Comparison of ENCODE assay signal across 1 cellular context in genomic region chr12:23423097-23423687, GRCh38.
A peak's percentile ranks its signal among the peaks of the same experiment; 100 is the strongest.
TF ChIP-seq lines count a peak whose summit lies in the region.

No MANE protein-coding gene starts in this region.

TF ChIP-seq in K562, 482 proteins besides CTCF, POLR2A, EP300 and RAD21 (continued from another document):
- TF ChIP-seq KAT8 (IDR thresholded peaks at IDR 0.05; ENCODE audit: low read depth) (no peak), GTF3C2 (IDR thresholded peaks at IDR 0.05; ENCODE audit: borderline replicate concordance, extremely low read depth, insufficient read length) (no peak), ZNF79 (CRISPR knock-in tag; IDR thresholded peaks at IDR 0.05; ENCODE audit: low read depth) (no peak), MYC (IDR thresholded peaks at IDR 0.05; ENCODE audit: low read depth, low read length) (no peak), MYC (CRISPR knock-in tag; IDR thresholded peaks at IDR 0.05; ENCODE audit: borderline replicate concordance, low read depth) (no peak), ZNF444 (CRISPR knock-in tag; IDR thresholded peaks at IDR 0.05) (no peak), ZNF668 (CRISPR knock-in tag; IDR thresholded peaks at IDR 0.05) (no peak), ZNF232 (CRISPR knock-in tag; IDR thresholded peaks at IDR 0.05) (no peak), ZNF263 (CRISPR knock-in tag; IDR thresholded peaks at IDR 0.05; ENCODE audit: borderline replicate concordance) (no peak), STAT6 (CRISPR knock-in tag; IDR thresholded peaks at IDR 0.05) (no peak), TRIM28 (IDR thresholded peaks at IDR 0.05) (no peak), THAP12 (CRISPR knock-in tag; IDR thresholded peaks at IDR 0.05) (no peak), XRCC3 (IDR thresholded peaks at IDR 0.05) (no peak), ARNT (IDR thresholded peaks at IDR 0.05) (0 out of 4 replicates have a peak, but pooled peaks of 1 of the 2 experiments have one; percentile 41), RREB1 (CRISPR knock-in tag; IDR thresholded peaks at IDR 0.05) (no peak), EHMT2 (IDR thresholded peaks at IDR 0.05) (no peak), POLR2AphosphoS2 (IDR thresholded peaks at IDR 0.05; ENCODE audit: low read length) (no peak), HMG20A (CRISPR knock-in tag; conservative IDR thresholded peaks at IDR 0.05) (no peak), CBX2 (IDR thresholded peaks at IDR 0.05; ENCODE audit: insufficient read depth, low read length, poor library complexity, severe bottlenecking) (no peak), ARID1B (IDR thresholded peaks at IDR 0.05) (peak; percentile 87), FOXP4 (CRISPR knock-in tag; IDR thresholded peaks at IDR 0.05; ENCODE audit: borderline replicate concordance) (no peak), WHSC1 (IDR thresholded peaks at IDR 0.05; ENCODE audit: low read length) (no peak), ZNF212 (CRISPR knock-in tag; IDR thresholded peaks at IDR 0.05) (no peak), CHD1 (IDR thresholded peaks at IDR 0.05; ENCODE audit: low read length) (no peak), TEAD4 (IDR thresholded peaks at IDR 0.05; ENCODE audit: low read length) (peak; percentile 68), TEAD4 (CRISPR knock-in tag; IDR thresholded peaks at IDR 0.05; ENCODE audit: borderline replicate concordance) (no peak), HBP1 (CRISPR knock-in tag; IDR thresholded peaks at IDR 0.05) (no peak), RBM25 (IDR thresholded peaks at IDR 0.05; ENCODE audit: low read depth, low read length, severe bottlenecking) (no peak), E2F4 (CRISPR knock-in tag; IDR thresholded peaks at IDR 0.05; ENCODE audit: low read depth) (no peak), STAG1 (CRISPR knock-in tag; IDR thresholded peaks at IDR 0.05; ENCODE audit: borderline replicate concordance) (no peak), FOXJ2 (tag; IDR thresholded peaks at IDR 0.05) (no peak), MED1 (CRISPR knock-in tag; IDR thresholded peaks at IDR 0.05; ENCODE audit: borderline replicate concordance) (no peak), RBBP5 (IDR thresholded peaks at IDR 0.05; ENCODE audit: borderline replicate concordance, insufficient read depth, low read length, poor library complexity, severe bottlenecking) (peak; percentile 56), MAFG (tag; conservative IDR thresholded peaks at IDR 0.05) (0 out of 2 replicates have a peak, but pooled peaks have one; percentile 39), FOXA1 (IDR thresholded peaks at IDR 0.05; ENCODE audit: borderline replicate concordance) (no peak), NCOA6 (IDR thresholded peaks at IDR 0.05) (no peak), BMI1 (IDR thresholded peaks at IDR 0.05; ENCODE audit: low read length) (no peak), CTBP1 (IDR thresholded peaks at IDR 0.05; ENCODE audit: borderline replicate concordance) (peak; percentile 23; the same call in 1 of the 2 replicates)
- TF ChIP-seq, protein P1, sequence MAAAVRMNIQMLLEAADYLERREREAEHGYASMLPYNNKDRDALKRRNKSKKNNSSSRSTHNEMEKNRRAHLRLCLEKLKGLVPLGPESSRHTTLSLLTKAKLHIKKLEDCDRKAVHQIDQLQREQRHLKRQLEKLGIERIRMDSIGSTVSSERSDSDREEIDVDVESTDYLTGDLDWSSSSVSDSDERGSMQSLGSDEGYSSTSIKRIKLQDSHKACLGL (CRISPR knock-in tag; IDR thresholded peaks at IDR 0.05; ENCODE audit: borderline replicate concordance, poor library complexity, severe bottlenecking) = no peak
